ENCODE assay signal across 26 cellular contexts in genomic region chr20:8895472-8895871, GRCh38.
"Had no signal": no experiment of that assay in that cellular context is flagged by ENCODE, and none has a peak within 500 bp of the region (broad histone marks: within the 10 kb centered on the region; RNA-seq: fewer than 3 reads in every experiment).

No MANE protein-coding gene starts in this region.

- H3K27ac Mint-ChIP-seq: T-helper 17 cell had no signal

- FAIRE-seq: HTR-8/SVneo, RCC 7860 had no signal

- H3K27ac ChIP-seq: HL-60, SJSA1, SK-N-MC had no signal

- H3K36me3 ChIP-seq: SJSA1 had no signal

- H3K4me1 Mint-ChIP-seq: T-helper 17 cell had no signal

- ATAC-seq: T-helper 17 cell had no signal

- H3K27me3 ChIP-seq: SJSA1 had no signal

- H3K27me3 Mint-ChIP-seq: T-helper 17 cell had no signal

- DNase-seq: KBM-7, MV-4-11, NCI-H1048, NCI-H1105, NCI-H1417, NCI-H1436 treated with DMSO at 0.1 percent for 48 hours, NCI-H1694, NCI-H187 treated with DMSO at 0.1 percent for 48 hours, NCI-H2029 treated with DMSO at 0.1 percent for 48 hours, NCI-H2107, NCI-H2227 treated with DMSO at 0.1 percent for 48 hours, NCI-H446, NCI-H510A, NCI-H524 treated with DMSO at 0.1 percent for 48 hours, NCI-H69, NCI-H774, Right ventricle myocardium superior, RPMI8226, SIG-M5, T-helper 1 cell, T-helper 17 cell had no signal

- H3K4me1 ChIP-seq: SJSA1 had no signal

- H3K4me3 Mint-ChIP-seq: T-helper 17 cell had no signal

- H3K4me3 ChIP-seq: SJSA1, SK-N-MC had no signal
